ENCODE assay signal across 8 cellular contexts in genomic region chr9:135343733-135344522, GRCh38.
DNase-seq lines count a peak whose midpoint lies in the region; ATAC-seq and TF ChIP-seq lines count a peak whose summit lies in the region.

No MANE protein-coding gene starts in this region.

- H3K79me1 ChIP-seq in mesenchymal stem cell (replicated peaks; ENCODE audit: low read length, poor library complexity, severe bottlenecking) = no peaks in the 10 kb centered on the region

- no peak overlapping the region for H2BK12ac ChIP-seq in mesenchymal stem cell (ENCODE audit: low read length in 2 of 2)

- H3K4me3 ChIP-seq in GM12865 (ENCODE audit: low read depth, low read length) (no peak overlapping the region), fibroblast of villous mesenchyme (ENCODE audit: low read depth, low read length) (no peak overlapping the region), osteoblast (ENCODE audit: insufficient read depth, low read length) (no peak overlapping the region), mesenchymal stem cell (ENCODE audit: insufficient read depth in 1 of 2, low read depth in 1 of 2, low read length in 2 of 2) (no peak overlapping the region)

- H2BK5ac ChIP-seq in mesenchymal stem cell (ENCODE audit: low read depth, low read length, poor library complexity, severe bottlenecking) = no peak overlapping the region

- ATAC-seq in GM21447 (IDR thresholded peaks at IDR 0.05; ENCODE audit: unreplicated experiment) = no peak

- TF ChIP-seq CTCF in GM12865 (IDR thresholded peaks at IDR 0.05; ENCODE audit: insufficient read depth, low read depth, low read length, missing control alignments) (peak; percentile 89), fibroblast of villous mesenchyme (IDR thresholded peaks at IDR 0.05; ENCODE audit: insufficient read depth, low read depth, low read length) (peak; percentile 80), osteoblast (IDR thresholded peaks at IDR 0.05; ENCODE audit: extremely low read depth, low read depth, low read length) (peak; percentile 75)

- no peak overlapping the region for H3K14ac ChIP-seq in mesenchymal stem cell (ENCODE audit: low read length in 2 of 2)

- no peak overlapping the region for H4K8ac ChIP-seq in mesenchymal stem cell (ENCODE audit: low read length)

- DNase-seq in 8988T = peak; percentile 92
- DNase-seq in GM12865 (ENCODE audit: low read depth) = peak; percentile 37
- DNase-seq in NCI-H345 (lab: John Stamatoyannopoulos, UW) = peak; percentile 63
- DNase-seq in activated CD8-positive, alpha-beta memory T cell treated with anti-CD3 and anti-CD28 coated beads, Interleukin-2, amount 50 U/mL, for 48 hours = peak; percentile 88
- DNase-seq in fibroblast of villous mesenchyme (ENCODE audit: low read depth) = peak; percentile 20
- peak; percentile 96 for DNase-seq in osteoblast (ENCODE audit: insufficient read length, low spot score, missing footprints)
- DNase-seq in mesenchymal stem cell = no peak

- H3K79me2 ChIP-seq in osteoblast (ENCODE audit: insufficient read depth, low read length) = no peaks in the 10 kb centered on the region

- no peak overlapping the region for H3K4ac ChIP-seq in mesenchymal stem cell (ENCODE audit: low read depth in 1 of 2, low read length in 2 of 2)

- no peaks in the 10 kb centered on the region for H4K20me1 ChIP-seq in osteoblast (ENCODE audit: insufficient read depth, low read length)

- H3K27ac ChIP-seq in osteoblast (ENCODE audit: low read depth, low read length) = no peak overlapping the region
- no peak overlapping the region for H3K27ac ChIP-seq in mesenchymal stem cell (ENCODE audit: low read length, poor library complexity, severe bottlenecking)

- H4K91ac ChIP-seq in mesenchymal stem cell (ENCODE audit: low read length) = no peak overlapping the region

- H3K4me2 ChIP-seq in osteoblast (ENCODE audit: insufficient read depth, low read length) = no peak overlapping the region
- no peak overlapping the region for H3K4me2 ChIP-seq in mesenchymal stem cell (ENCODE audit: low read length, poor library complexity, severe bottlenecking)

- H2AK5ac ChIP-seq in mesenchymal stem cell (ENCODE audit: low read length, severe bottlenecking) = no peak overlapping the region

- no peak overlapping the region for H3K9ac ChIP-seq in mesenchymal stem cell (ENCODE audit: low read length)

- H3K27me3 ChIP-seq in osteoblast (ENCODE audit: insufficient read depth, low read length) = peaks cover 13% of the 10 kb centered on the region
- H3K27me3 ChIP-seq in mesenchymal stem cell (ENCODE audit: control insufficient read depth in 1 of 2, insufficient read depth in 1 of 2, low read length in 2 of 2) = peaks cover 0 to 82% of the 10 kb centered on the region in 2 experiments

- no peak overlapping the region for H3K23ac ChIP-seq in mesenchymal stem cell (ENCODE audit: low read length in 2 of 2)

- no peak overlapping the region for H2AFZ ChIP-seq in osteoblast (ENCODE audit: low read length)
- no peak overlapping the region for H2AFZ ChIP-seq in mesenchymal stem cell (ENCODE audit: low read depth, low read length)

- no peaks in the 10 kb centered on the region for H3K36me3 ChIP-seq in osteoblast (ENCODE audit: insufficient read depth, low read length)
- H3K36me3 ChIP-seq in mesenchymal stem cell (ENCODE audit: control insufficient read depth in 1 of 2, insufficient read depth in 2 of 2, low read depth in 1 of 2, low read length in 2 of 2) = no peaks in the 10 kb centered on the region

- H2BK120ac ChIP-seq in mesenchymal stem cell (ENCODE audit: low read depth, low read length) = no peak overlapping the region

- no peak overlapping the region for H2BK15ac ChIP-seq in mesenchymal stem cell (ENCODE audit: low read depth, poor library complexity, severe bottlenecking)

- H3K18ac ChIP-seq in mesenchymal stem cell (ENCODE audit: low read depth in 1 of 2, low read length in 2 of 2) = no peak overlapping the region

- no peaks in the 10 kb centered on the region for H3K4me1 ChIP-seq in osteoblast (ENCODE audit: insufficient read depth, low read length)
- no peaks in the 10 kb centered on the region for H3K4me1 ChIP-seq in mesenchymal stem cell (ENCODE audit: control insufficient read depth, insufficient read depth, low read depth, low read length)

- WGBS in mesenchymal stem cell = 26% methylated on average over 27 of the region's 27 CpGs

- H3K9me3 ChIP-seq in osteoblast (ENCODE audit: low read depth, low read length) (no peaks in the 10 kb centered on the region), mesenchymal stem cell (ENCODE audit: control insufficient read depth, low read length) (no peaks in the 10 kb centered on the region)
